ENCODE assay signal across 21 cellular contexts in the genomic region with DNA sequence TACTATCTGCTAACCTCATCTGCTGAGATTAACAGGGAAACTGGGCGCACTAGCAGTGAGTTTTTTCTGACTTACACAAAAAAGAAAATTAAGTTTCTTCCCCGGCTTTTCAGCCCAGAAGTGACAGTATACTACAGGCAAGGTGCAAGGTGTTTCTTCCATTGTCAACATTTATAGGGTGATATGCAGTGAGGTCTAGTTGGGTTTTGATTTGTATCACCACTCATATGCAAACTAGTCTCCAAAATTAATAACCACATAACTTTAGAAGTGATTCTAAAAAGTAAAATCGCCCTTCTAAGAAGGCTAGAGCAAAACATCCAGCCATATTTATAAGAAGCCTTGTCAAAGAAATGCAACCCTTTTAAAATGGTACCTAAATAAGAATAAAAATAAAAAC.
DNase-seq lines count a peak whose midpoint lies in the region; ATAC-seq, FAIRE-seq and TF ChIP-seq lines count a peak whose summit lies in the region.
"Had no signal": no experiment of that assay in that cellular context is flagged by ENCODE, and none has a peak within 500 bp of the region (broad histone marks: within the 10 kb centered on the region; RNA-seq: fewer than 3 reads in every experiment).

No MANE protein-coding gene starts in this region.

- H3K36me3 ChIP-seq in SU-DHL-6 (ENCODE audit: low read length) (no peaks in the 10 kb centered on the region), H7 (replicated peaks; ENCODE audit: control insufficient read depth, insufficient read depth, low read length) (no peaks in the 10 kb centered on the region), pancreas (no peaks in the 10 kb centered on the region)

- H4K20me1 ChIP-seq in SU-DHL-6 (ENCODE audit: low read depth, low read length): no peaks in the 10 kb centered on the region

- no peaks in the 10 kb centered on the region for H3K27me3 ChIP-seq in SU-DHL-6 (ENCODE audit: low read length)
- H3K27me3 ChIP-seq in H7 (ENCODE audit: control insufficient read depth, insufficient read depth, low read length): no peaks in the 10 kb centered on the region
- H3K27me3 ChIP-seq in pancreas: no peaks in the 10 kb centered on the region

- intact Hi-C loops in pancreas (cut with DNase I): no loop called here

- WGBS in pancreas, 2 donors: 63 to 71% methylated on average over 3 of the region's 3 CpGs

- H3K4me2 ChIP-seq in SU-DHL-6 (ENCODE audit: low read depth, low read length, poor library complexity, severe bottlenecking): peak overlapping the region; percentile 30
- H3K4me2 ChIP-seq: A549 had no signal

- no peaks in the 10 kb centered on the region for H3F3A ChIP-seq in SU-DHL-6 (ENCODE audit: insufficient read depth)

- ATAC-seq in GM19035 (IDR thresholded peaks at IDR 0.05; ENCODE audit: unreplicated experiment) (peak; percentile 60), HG03432 (IDR thresholded peaks at IDR 0.05; ENCODE audit: unreplicated experiment) (peak; percentile 63), HG03108 (IDR thresholded peaks at IDR 0.05; ENCODE audit: unreplicated experiment) (no peak), pancreas (no peak)
- ATAC-seq: A549, HepG2 had no signal

- no peak overlapping the region for H3K9ac ChIP-seq in SU-DHL-6 (ENCODE audit: low read length)

- peak overlapping the region; percentile 31 for H2AFZ ChIP-seq in SU-DHL-6 (ENCODE audit: low read depth, low read length, severe bottlenecking)

- H3K9me2 ChIP-seq in SU-DHL-6 (replicated peaks; ENCODE audit: insufficient read depth, low read length): no peaks in the 10 kb centered on the region

- H3K4me3 ChIP-seq in GM12865 (ENCODE audit: low read depth, low read length) (no peak overlapping the region), SU-DHL-6 (ENCODE audit: insufficient read depth, low read length, poor library complexity, severe bottlenecking) (no peak overlapping the region), H7 (ENCODE audit: insufficient read depth, low read depth, low read length) (no peak overlapping the region), pancreas (no peak overlapping the region)
- H3K4me3 ChIP-seq: A549 had no signal

- TF ChIP-seq CTCF in GM12865 (IDR thresholded peaks at IDR 0.05; ENCODE audit: insufficient read depth, low read depth, low read length, missing control alignments): no peak
- TF ChIP-seq CTCF in SU-DHL-6 (IDR thresholded peaks at IDR 0.05; ENCODE audit: insufficient read depth, low read length, poor library complexity, severe bottlenecking): no peak
- TF ChIP-seq CTCF in pancreas (IDR thresholded peaks at IDR 0.05): no peak

- no peak overlapping the region for H3K27ac ChIP-seq in SU-DHL-6 (ENCODE audit: low read depth, low read length)
- H3K27ac ChIP-seq in pancreas: no peak overlapping the region
- H3K27ac ChIP-seq: 22Rv1, A549, C4-2B had no signal

- no peaks in the 10 kb centered on the region for H3K79me2 ChIP-seq in SU-DHL-6 (ENCODE audit: insufficient read depth, low read length)

- H3K4me1 ChIP-seq in pancreas: no peaks in the 10 kb centered on the region
- H3K4me1 ChIP-seq: A549 had no signal

- no peaks in the 10 kb centered on the region for H3K9me3 ChIP-seq in SU-DHL-6 (ENCODE audit: insufficient read depth, low read length)
- H3K9me3 ChIP-seq in pancreas: no peaks in the 10 kb centered on the region
- H3K9me3 ChIP-seq: A549 had no signal

- no peak for FAIRE-seq in pancreas (lab: Jason Lieb, UNC)
- FAIRE-seq: A549, GM19239, HepG2 had no signal

- DNase-seq in GM12865 (ENCODE audit: low read depth) (peak; percentile 7), H7 (no peak), pancreas (no peak)
- DNase-seq: AML-193; CD4-positive, alpha-beta T cell; DMS153; DMS79; GDM1; GOT3; H9; Karpas-422; KBM-7 had no signal

Comparison
In these comparisons a context has a peak if more than half of its experiments do, and no peak if none do; other contexts are left out.
1. ATAC-seq: peak in GM19035 (single experiment) and HG03432 (single experiment); none in HG03108 (single experiment) and pancreas (0 of 4).